ENCODE assay signal across 28 cellular contexts in the genomic region with DNA sequence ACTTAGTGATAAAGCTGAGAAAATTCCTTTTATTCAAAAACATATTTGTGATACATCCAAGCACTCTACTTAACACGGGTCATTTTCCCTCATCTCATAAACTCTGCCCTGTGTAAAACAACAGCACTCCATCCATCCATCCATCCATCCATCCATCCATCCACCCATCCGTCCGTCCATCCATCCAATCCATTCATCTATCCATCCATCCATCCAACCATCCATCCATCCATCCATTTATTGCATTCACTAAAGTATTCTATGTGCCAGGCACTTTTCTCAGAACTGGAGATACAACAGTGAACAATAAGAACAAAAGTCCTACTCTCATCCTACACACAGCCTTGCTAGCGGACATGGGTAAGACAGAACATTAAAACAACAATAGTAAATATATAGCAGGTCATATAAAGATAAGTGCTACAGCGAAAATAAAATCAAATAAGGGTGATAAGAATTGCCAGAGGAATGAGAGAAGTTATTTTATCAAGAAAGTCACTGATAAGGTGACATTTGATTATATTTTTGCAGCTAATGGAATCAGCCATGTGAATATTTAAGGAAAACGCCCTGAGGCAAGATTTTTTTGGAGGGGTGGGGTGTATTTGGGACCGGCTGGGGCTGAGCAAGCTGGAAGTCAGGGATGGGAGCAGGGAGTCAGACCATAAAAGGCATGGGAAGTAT.
"Had no signal": no experiment of that assay in that cellular context is flagged by ENCODE, and none has a peak within 500 bp of the region (broad histone marks: within the 10 kb centered on the region; RNA-seq: fewer than 3 reads in every experiment).

No MANE protein-coding gene starts in this region.

- H3K27ac Mint-ChIP-seq: natural killer cell treated with Interleukin-12 subunit alpha and Interleukin-12 subunit beta and Interleukin-15 and Interleukin-18, amount 100 ng/mL, for 72 hours; nephron progenitor cell; stimulated activated effector memory CD8-positive, alpha-beta T cell treated with anti-CD3 and anti-CD28 coated beads, Interleukin-12 subunit alpha, Interleukin-12 subunit beta, amount 100 ng/mL, for 72 hours; stimulated activated naive B cell treated with anti-CD40 and anti-IgM and Interleukin-4, amounts not matched to agents 10 μg/mL and 1 μg/mL and 100 μg/mL, for 72 hours; stimulated activated naive CD8-positive, alpha-beta T cell treated with anti-CD3 and anti-CD28 coated beads, Interleukin-15, Interleukin-2, amounts not matched to agents 100 ng/mL and 50 ng/mL, for 24 hours had no signal

- H3K4me1 ChIP-seq: pancreas, prostate gland, right atrium auricular region, right lobe of liver, sigmoid colon, stomach, thyroid gland, tibial nerve, upper lobe of left lung, vagina had no signal

- H3K27ac ChIP-seq: neutrophil, pancreas, prostate gland, right atrium auricular region, right lobe of liver, sigmoid colon, stomach, thoracic aorta, thyroid gland, tibial nerve, upper lobe of left lung, vagina had no signal

- ATAC-seq: natural killer cell treated with Interleukin-12 subunit alpha and Interleukin-12 subunit beta and Interleukin-15 and Interleukin-18, amount 100 ng/mL, for 72 hours; pancreas; right lobe of liver; stimulated activated effector memory CD8-positive, alpha-beta T cell treated with anti-CD3 and anti-CD28 coated beads, Interleukin-12 subunit alpha, Interleukin-12 subunit beta, amount 100 ng/mL, for 72 hours; stimulated activated naive B cell treated with anti-CD40 and anti-IgM and Interleukin-4, amounts not matched to agents 10 μg/mL and 1 μg/mL and 100 μg/mL, for 72 hours had no signal

- H3K36me3 Mint-ChIP-seq: natural killer cell treated with Interleukin-12 subunit alpha and Interleukin-12 subunit beta and Interleukin-15 and Interleukin-18, amount 100 ng/mL, for 72 hours; stimulated activated effector memory CD8-positive, alpha-beta T cell treated with anti-CD3 and anti-CD28 coated beads, Interleukin-12 subunit alpha, Interleukin-12 subunit beta, amount 100 ng/mL, for 72 hours had no signal

- FAIRE-seq: pancreas, small intestine, urothelium cell line had no signal

- H3K36me3 ChIP-seq: neutrophil, pancreas, prostate gland, right atrium auricular region, right lobe of liver, sigmoid colon, stomach, thoracic aorta, thyroid gland, tibial nerve, upper lobe of left lung, vagina had no signal

- H3K27me3 ChIP-seq: neutrophil, pancreas, right atrium auricular region, right lobe of liver, sigmoid colon, stomach, thyroid gland, tibial nerve, upper lobe of left lung, vagina had no signal

- H3K9me3 ChIP-seq: neutrophil, pancreas, prostate gland, right atrium auricular region, right lobe of liver, sigmoid colon, stomach, thoracic aorta, thyroid gland, tibial nerve, upper lobe of left lung, vagina had no signal

- H3K4me1 Mint-ChIP-seq: nephron progenitor cell had no signal

- H3K9me3 Mint-ChIP-seq: natural killer cell treated with Interleukin-12 subunit alpha and Interleukin-12 subunit beta and Interleukin-15 and Interleukin-18, amount 100 ng/mL, for 72 hours; neural crest cell; stimulated activated effector memory CD8-positive, alpha-beta T cell treated with anti-CD3 and anti-CD28 coated beads, Interleukin-12 subunit alpha, Interleukin-12 subunit beta, amount 100 ng/mL, for 72 hours had no signal

- H3K4me3 Mint-ChIP-seq: natural killer cell treated with Interleukin-12 subunit alpha and Interleukin-12 subunit beta and Interleukin-15 and Interleukin-18, amount 100 ng/mL, for 72 hours; nephron progenitor cell; neural crest cell; stimulated activated effector memory CD8-positive, alpha-beta T cell treated with anti-CD3 and anti-CD28 coated beads, Interleukin-12 subunit alpha, Interleukin-12 subunit beta, amount 100 ng/mL, for 72 hours; stimulated activated naive B cell treated with anti-CD40 and anti-IgM and Interleukin-4, amounts not matched to agents 10 μg/mL and 1 μg/mL and 100 μg/mL, for 72 hours; stimulated activated naive CD8-positive, alpha-beta T cell treated with anti-CD3 and anti-CD28 coated beads, Interleukin-15, Interleukin-2, amounts not matched to agents 100 ng/mL and 50 ng/mL, for 24 hours had no signal

- H3K4me3 ChIP-seq: pancreas, prostate gland, right atrium auricular region, right lobe of liver, sigmoid colon, stomach, thoracic aorta, thyroid gland, tibial nerve, upper lobe of left lung, vagina had no signal

- DNase-seq: nephron progenitor cell; nucleus accumbens; pancreas; retina; right lobe of liver; sigmoid colon; small intestine; stimulated activated CD4-positive, alpha-beta T cell treated with anti-CD3 and anti-CD28 coated beads, Interleukin-15, amount 100 ng/mL, for 24 hours; stimulated activated CD4-positive, alpha-beta T cell treated with anti-CD3 and anti-CD28 coated beads, Interleukin-2, amount 100 ng/mL, for 24 hours; stimulated activated CD4-positive, alpha-beta T cell treated with anti-CD3 and anti-CD28 coated beads, Interleukin-2, amount 100 ng/mL, for 48 hours; stimulated activated CD4-positive, alpha-beta T cell treated with anti-CD3 and anti-CD28 coated beads, Interleukin-4, amount 100 ng/mL, for 24 hours; stimulated activated naive B cell treated with anti-CD40 and anti-IgM and Interleukin-4, amounts not matched to agents 10 μg/mL and 1 μg/mL and 100 μg/mL, for 72 hours; stimulated activated naive CD4-positive, alpha-beta T cell treated with Interleukin-2 at 50 U/mL for 16 hours; stomach; thyroid gland; trophoblast cell; upper lobe of left lung had no signal
